15 cellular contexts compared by ENCODE assay signal in the genomic region with DNA sequence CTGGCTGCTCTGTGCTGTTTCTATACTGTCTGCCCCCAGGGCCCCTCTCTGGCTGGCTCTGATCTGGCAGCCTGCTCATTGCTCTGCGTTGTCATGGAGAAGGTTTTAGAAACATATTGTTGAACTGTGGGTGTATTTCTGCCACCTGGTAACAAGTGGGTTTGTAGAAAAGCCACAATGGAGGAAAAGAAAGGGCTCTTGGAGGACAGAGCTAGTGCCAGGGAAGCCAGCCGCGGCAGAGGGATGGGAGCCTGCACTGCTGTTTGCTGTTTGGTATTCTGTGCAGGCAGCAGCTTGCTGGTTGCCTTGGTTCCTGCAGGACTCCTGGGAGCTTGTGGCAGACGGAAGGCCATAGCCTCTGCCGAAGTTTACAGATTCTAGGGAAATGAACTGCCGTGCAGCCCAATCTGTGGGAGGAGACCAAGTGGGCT. TPM values are rescaled to one million over a fixed set of nuclear protein-coding genes. Genes with fewer than 3 reads are reported as not detected.
DNase-seq lines count a peak whose midpoint lies in the region; ATAC-seq and TF ChIP-seq lines count a peak whose summit lies in the region.
"Had no signal": no experiment of that assay in that cellular context is flagged by ENCODE, and none has a peak within 500 bp of the region (broad histone marks: within the 10 kb centered on the region; RNA-seq: fewer than 3 reads in every experiment).

No MANE protein-coding gene starts in this region.

- POLR2A ChIA-PET in SK-N-SH (lab: Yijun Ruan, JAX): interaction anchor here (0.9 kb wide), 1 partner anchor 12 kb away, joined by 4 read pairs; no protein-coding TSS in a partner anchor

- no peak overlapping the region for H2AFZ ChIP-seq in SK-N-SH (ENCODE audit: low read depth)
- H2AFZ ChIP-seq: parathyroid adenoma had no signal

- WGBS in SK-N-SH (ENCODE audit: low lambda C conversion rate): 9% methylated on average over 5 of the region's 6 CpGs
- WGBS in mesodermal cell (ENCODE audit: insufficient coverage in 2 of 2), 2 experiments: 63 to 71% methylated on average over 4 to 6 of the region's 6 CpGs
- 20% methylated on average over 1 of the region's 6 CpGs; no CpG with 5 or more reads in 1 of the 2 donors for WGBS in gastroesophageal sphincter (ENCODE audit: low coverage in 1 of 2), 2 donors

- H3K27me3 ChIP-seq in SK-N-SH (ENCODE audit: insufficient read depth) (peaks cover 26% of the 10 kb centered on the region; the same call in 1 of the 2 replicates), gastroesophageal sphincter (peaks cover 30% of the 10 kb centered on the region)

- no peaks in the 10 kb centered on the region for H3K79me2 ChIP-seq in SK-N-SH (ENCODE audit: insufficient read depth)
- H3K79me2 ChIP-seq: parathyroid adenoma had no signal

- TF ChIP-seq EP300 in SK-N-SH (IDR thresholded peaks at IDR 0.05; ENCODE audit: borderline replicate concordance in 1 of 2, low read depth in 1 of 2, low read length in 1 of 2) (no peak), gastroesophageal sphincter (IDR thresholded peaks at IDR 0.05) (no peak)

- peaks cover 4% of the 10 kb centered on the region for H3K4me1 Mint-ChIP-seq in mesothelial cell of epicardium
- H3K4me1 Mint-ChIP-seq: CD14-positive monocyte had no signal

- H3K9ac ChIP-seq in SK-N-SH: no peak overlapping the region
- H3K9ac ChIP-seq: parathyroid adenoma had no signal

- no peak for TF ChIP-seq POLR2A in gastroesophageal sphincter (IDR thresholded peaks at IDR 0.05)

- H4K20me1 ChIP-seq in SK-N-SH (ENCODE audit: insufficient read depth): no peaks in the 10 kb centered on the region

- H3K9me3 ChIP-seq in SK-N-SH (no peaks in the 10 kb centered on the region), mesodermal cell (ENCODE audit: control insufficient read depth, low read length) (no peaks in the 10 kb centered on the region), gastroesophageal sphincter (no peaks in the 10 kb centered on the region)
- H3K9me3 ChIP-seq: suprapubic skin had no signal

- H3F3A ChIP-seq in SK-N-SH (replicated peaks; ENCODE audit: insufficient read depth): no peaks in the 10 kb centered on the region

- no peak overlapping the region for H3K27ac Mint-ChIP-seq in mesothelial cell of epicardium
- H3K27ac Mint-ChIP-seq: CD14-positive monocyte had no signal

- H3K27me3 Mint-ChIP-seq in mesothelial cell of epicardium (ENCODE audit: low read depth): peaks cover 44% of the 10 kb centered on the region

- H3K4me3 ChIP-seq in SK-N-SH (ENCODE audit: low read depth in 2 of 2, low read length in 1 of 2) (no peak overlapping the region), mesodermal cell (ENCODE audit: extremely low read depth, insufficient read depth, low read length, poor library complexity, severe bottlenecking) (no peak overlapping the region), gastroesophageal sphincter (no peak overlapping the region)
- H3K4me3 ChIP-seq: suprapubic skin had no signal

- H3K27ac ChIP-seq in SK-N-SH (ENCODE audit: low read depth in 2 of 2, low read length in 1 of 2) (peak overlapping the region in 1 of 2 experiments; percentile 76; a peak in 2 of 4 replicates), mesodermal cell (ENCODE audit: low read depth, low read length, severe bottlenecking) (peak overlapping the region; percentile 69), gastroesophageal sphincter (no peak overlapping the region)
- H3K27ac ChIP-seq: parathyroid adenoma, suprapubic skin had no signal

- no peaks in the 10 kb centered on the region for H3K9me2 ChIP-seq in SK-N-SH

- no peak overlapping the region for H3K4me3 Mint-ChIP-seq in mesothelial cell of epicardium

- TF ChIP-seq RAD21 in SK-N-SH (IDR thresholded peaks at IDR 0.05; ENCODE audit: low read length): no peak

- ATAC-seq in gastroesophageal sphincter: no peak
- ATAC-seq: HCT116 had no signal

- no peaks in the 10 kb centered on the region for H3K9me3 Mint-ChIP-seq in mesothelial cell of epicardium
- H3K9me3 Mint-ChIP-seq: CD14-positive monocyte had no signal

- DNase-seq in DMS 273 treated with DMSO at 0.1 percent for 48 hours (lab: John Stamatoyannopoulos, UW) (peak; percentile 94), NCI-H146 treated with DMSO at 0.1 percent for 48 hours (lab: John Stamatoyannopoulos, UW; ENCODE audit: unreplicated experiment) (peak; percentile 43), SK-N-SH (peak; percentile 73), GOT3 (lab: John Stamatoyannopoulos, UW) (no peak), mesothelial cell of epicardium (ENCODE audit: low spot score in 2 of 2, unreplicated experiment in 2 of 2) (no peak), NCI-H226 (no peak)
- DNase-seq: kidney, RPMI8226 had no signal

- TF ChIP-seq CTCF in SK-N-SH (IDR thresholded peaks at IDR 0.05): no peak
- no peak for TF ChIP-seq CTCF in gastroesophageal sphincter (IDR thresholded peaks at IDR 0.05)
- no peak for TF ChIP-seq CTCF in mesothelial cell of epicardium (IDR thresholded peaks at IDR 0.05; ENCODE audit: unreplicated experiment)

- no peaks in the 10 kb centered on the region for H3K36me3 Mint-ChIP-seq in mesothelial cell of epicardium
- H3K36me3 Mint-ChIP-seq: CD14-positive monocyte had no signal

- CTCF ChIA-PET in SK-N-SH (lab: Yijun Ruan, JAX): interaction anchor here (0.9 to 15.9 kb wide), 7 partner anchors 11 to 150 kb away, joined by 3 to 178 read pairs (median 5); a partner anchor contains a TSS

- H3K4me1 ChIP-seq in SK-N-SH (ENCODE audit: control insufficient read depth in 1 of 2, insufficient read depth in 2 of 2, low read depth in 1 of 2, low read length in 1 of 2): peaks cover 0 to 14% of the 10 kb centered on the region in 2 experiments; a peak in 1 of 4 replicates
- no peaks in the 10 kb centered on the region for H3K4me1 ChIP-seq in mesodermal cell (ENCODE audit: control insufficient read depth, insufficient read depth, low read length, poor library complexity, severe bottlenecking)
- no peaks in the 10 kb centered on the region for H3K4me1 ChIP-seq in gastroesophageal sphincter
- H3K4me1 ChIP-seq: parathyroid adenoma, suprapubic skin had no signal

- no peaks in the 10 kb centered on the region for H3K36me3 ChIP-seq in SK-N-SH (replicated peaks in 1 of 2; ENCODE audit: control insufficient read depth in 1 of 2, insufficient read depth in 2 of 2, low read length in 1 of 2)
- no peaks in the 10 kb centered on the region for H3K36me3 ChIP-seq in mesodermal cell (ENCODE audit: control insufficient read depth, insufficient read depth, low read length)
- H3K36me3 ChIP-seq in gastroesophageal sphincter: no peaks in the 10 kb centered on the region
- H3K36me3 ChIP-seq: suprapubic skin had no signal

- H3K4me2 ChIP-seq in SK-N-SH: no peak overlapping the region

TF ChIP-seq in SK-N-SH, 30 proteins besides CTCF, POLR2A, EP300 and RAD21:
- TF ChIP-seq SMC3 (IDR thresholded peaks at IDR 0.05; ENCODE audit: low read depth, low read length) (no peak), CHD2 (IDR thresholded peaks at IDR 0.05; ENCODE audit: low read length, partially characterized antibody) (peak; percentile 25)
- TF ChIP-seq, protein P1, sequence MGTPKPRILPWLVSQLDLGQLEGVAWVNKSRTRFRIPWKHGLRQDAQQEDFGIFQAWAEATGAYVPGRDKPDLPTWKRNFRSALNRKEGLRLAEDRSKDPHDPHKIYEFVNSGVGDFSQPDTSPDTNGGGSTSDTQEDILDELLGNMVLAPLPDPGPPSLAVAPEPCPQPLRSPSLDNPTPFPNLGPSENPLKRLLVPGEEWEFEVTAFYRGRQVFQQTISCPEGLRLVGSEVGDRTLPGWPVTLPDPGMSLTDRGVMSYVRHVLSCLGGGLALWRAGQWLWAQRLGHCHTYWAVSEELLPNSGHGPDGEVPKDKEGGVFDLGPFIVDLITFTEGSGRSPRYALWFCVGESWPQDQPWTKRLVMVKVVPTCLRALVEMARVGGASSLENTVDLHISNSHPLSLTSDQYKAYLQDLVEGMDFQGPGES (IDR thresholded peaks at IDR 0.05; ENCODE audit: low read depth, low read length): no peak

RNA-seq across cellular contexts. Expression of a gene that starts 15.1 kb away (rescaled TPM):
- polyA plus RNA-seq in SK-N-SH (2012; rRNA removed): not detected in 2 replicates
- not detected in 2 replicates for polyA plus RNA-seq in SK-N-SH (2012; cell fraction: cytosol; rRNA removed)
- not detected in 2 replicates for polyA plus RNA-seq in SK-N-SH (2012; cell fraction: nucleus; rRNA removed)
- polyA plus RNA-seq in mesodermal cell (2013, experiment 1 of 2): 0.07 TPM
- polyA plus RNA-seq in mesodermal cell (2013, experiment 2 of 2): not detected
- total RNA-seq in gastroesophageal sphincter (not detected), mesothelial cell of epicardium (0.24 to 0.34 TPM (median 0.34 TPM) in 3 replicates)
- total RNA-seq: fibroblast of lung, kidney had no signal
- polyA plus RNA-seq: CD14-positive monocyte, fibroblast of lung had no signal

RNA-seq across cellular contexts. Expression of a gene that starts 51.8 kb away (rescaled TPM):
- 8.5 and 9.5 TPM in 2 replicates for polyA plus RNA-seq in SK-N-SH (2012; rRNA removed)
- polyA plus RNA-seq in SK-N-SH (2012; cell fraction: cytosol; rRNA removed): 5.2 and 7.2 TPM in 2 replicates
- 16.8 and 20.7 TPM in 2 replicates for polyA plus RNA-seq in SK-N-SH (2012; cell fraction: nucleus; rRNA removed)
- polyA plus RNA-seq in mesodermal cell (2013, experiment 1 of 2): 11.4 TPM
- 9.3 TPM for polyA plus RNA-seq in mesodermal cell (2013, experiment 2 of 2)
- total RNA-seq in gastroesophageal sphincter (10 to 100 TPM; 24.4 to 40.6 (median 38.5) TPM), mesothelial cell of epicardium (34.7 to 37.3 TPM (median 35.3 TPM) in 3 replicates)

Comparison
In these comparisons a context has a peak if more than half of its experiments do, and no peak if none do; other contexts are left out.
1. DNase-seq: peak in DMS 273 treated with DMSO at 0.1 percent for 48 hours (single experiment), NCI-H146 treated with DMSO at 0.1 percent for 48 hours (single experiment) and SK-N-SH (single experiment); none in GOT3 (single experiment), mesothelial cell of epicardium (0 of 2) and NCI-H226 (single experiment).